Comparison of ENCODE assay signal across 34 cellular contexts in the genomic region with DNA sequence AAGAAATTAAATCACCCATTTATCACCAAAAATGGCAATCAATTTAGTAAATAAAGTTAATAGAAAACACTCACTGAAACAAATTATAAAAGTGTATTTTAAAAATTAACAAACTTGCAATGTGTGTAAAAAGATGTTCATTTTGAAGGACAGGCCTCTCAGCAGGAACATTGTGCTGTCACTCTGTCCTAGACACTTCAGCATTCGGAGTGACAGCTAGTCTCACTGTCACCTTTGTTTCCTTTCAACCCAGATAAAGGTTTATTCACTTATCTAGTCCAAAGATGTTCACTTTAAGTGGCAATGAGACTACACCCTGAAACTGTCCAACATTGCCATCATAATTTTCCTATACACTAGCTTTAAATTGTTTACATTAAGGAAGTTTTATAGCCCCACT.
"Had no signal": no experiment of that assay in that cellular context is flagged by ENCODE, and none has a peak within 500 bp of the region (broad histone marks: within the 10 kb centered on the region; RNA-seq: fewer than 3 reads in every experiment).

No MANE protein-coding gene starts in this region.

- H3K9ac ChIP-seq: KMS-11 had no signal

- H3K27ac ChIP-seq: KMS-11 had no signal

- H3K4me3 ChIP-seq: MG63 had no signal

- H3K4me2 ChIP-seq: KMS-11 had no signal

- H3K36me3 ChIP-seq: MG63 had no signal

- H3K9me3 ChIP-seq: MG63 had no signal

- H3K27me3 ChIP-seq: MG63 had no signal

- DNase-seq: Kasumi-1, MG63, MM.1S, MV-4-11, NCI-H1048, NCI-H1092, NCI-H1092 treated with DMSO at 0.1 percent for 48 hours, NCI-H1105, NCI-H1105 treated with DMSO at 0.1 percent for 48 hours, NCI-H1417, NCI-H1417 treated with DMSO at 0.1 percent for 48 hours, NCI-H1436, NCI-H1436 treated with DMSO at 0.1 percent for 48 hours, NCI-H146, NCI-H1694, NCI-H1694 treated with DMSO at 0.1 percent for 48 hours, NCI-H187, NCI-H187 treated with DMSO at 0.1 percent for 48 hours, NCI-H1930, NCI-H2029, NCI-H2029 treated with DMSO at 0.1 percent for 48 hours, NCI-H2081, NCI-H2081 treated with DMSO at 0.1 percent for 48 hours, NCI-H2107, NCI-H2171, NCI-H2171 treated with DMSO at 0.1 percent for 48 hours, NCI-H2227 treated with DMSO at 0.1 percent for 48 hours, NCI-H226, NCI-H345, NCI-H446, NCI-H446 treated with DMSO at 0.1 percent for 48 hours, NCI-H510A, NCI-H510A treated with DMSO at 0.1 percent for 48 hours had no signal
